Comparison of ENCODE assay signal across 22 cellular contexts in the genomic region with DNA sequence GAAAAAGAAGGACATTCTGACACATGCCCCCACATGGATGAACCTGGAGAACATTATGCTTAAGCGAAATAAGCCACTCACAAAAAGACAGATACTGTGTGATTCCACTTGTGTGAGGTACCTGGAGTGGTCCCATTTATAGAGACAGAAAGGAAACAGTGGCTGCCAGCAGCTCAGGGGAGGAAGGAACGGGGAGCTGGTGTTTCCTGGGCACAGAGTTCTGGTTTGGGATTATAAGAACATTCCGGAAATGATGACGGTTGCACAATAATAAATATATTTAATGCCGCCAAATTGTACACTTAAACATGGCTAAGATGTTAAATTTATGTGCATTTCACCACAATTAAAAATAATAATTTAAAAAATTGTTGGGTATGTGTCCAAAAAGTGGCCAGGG. TPM values are rescaled to one million over a fixed set of nuclear protein-coding genes. Genes with fewer than 3 reads are reported as not detected.
DNase-seq lines count a peak whose midpoint lies in the region; ATAC-seq, FAIRE-seq and TF ChIP-seq lines count a peak whose summit lies in the region.
"Had no signal": no experiment of that assay in that cellular context is flagged by ENCODE, and none has a peak within 500 bp of the region (broad histone marks: within the 10 kb centered on the region; RNA-seq: fewer than 3 reads in every experiment).

No MANE protein-coding gene starts in this region.

- no peaks in the 10 kb centered on the region for H4K20me1 ChIP-seq in endothelial cell of umbilical vein (replicated peaks; ENCODE audit: control insufficient read depth, extremely low read depth, insufficient read depth, low read length)

- POLR2A ChIA-PET in endothelial cell of umbilical vein (lab: Charles Lee), result no interaction called here
- POLR2A ChIA-PET in activated CD4-positive, alpha-beta T cell treated with anti-CD3 and anti-CD28 coated beads, Interleukin-2, amount 10 ng/mL, durations not matched to agents 7 days and 5 days (lab: Charles Lee), result no interaction called here

- no peak overlapping the region for H2BK15ac ChIP-seq in neuronal stem cell (ENCODE audit: low read length)

- H3K27ac Mint-ChIP-seq in activated CD4-positive, alpha-beta T cell treated with anti-CD3 and anti-CD28 coated beads, Interleukin-2, amount 10 ng/mL, durations not matched to agents 7 days and 5 days, result no peak overlapping the region
- H3K27ac Mint-ChIP-seq: B cell; CD4-positive, alpha-beta T cell; HFFc6 had no signal

- H3K27ac ChIP-seq in VCaP, result peak overlapping the region; percentile 100
- H3K27ac ChIP-seq in endothelial cell of umbilical vein (ENCODE audit: insufficient read depth, low read depth, low read length), result no peak overlapping the region
- no peak overlapping the region for H3K27ac ChIP-seq in neuronal stem cell (replicated peaks; ENCODE audit: low read length)

- TF ChIP-seq POLR2A in endothelial cell of umbilical vein (IDR thresholded peaks at IDR 0.05; ENCODE audit: low read depth, low read length) (no peak), lower leg skin (IDR thresholded peaks at IDR 0.05) (no peak)

- no peak overlapping the region for H2BK5ac ChIP-seq in neuronal stem cell (ENCODE audit: low read length)

- no peak overlapping the region for H3K14ac ChIP-seq in neuronal stem cell (ENCODE audit: low read length)

- no peak overlapping the region for H4K91ac ChIP-seq in neuronal stem cell (ENCODE audit: low read depth, low read length, poor library complexity)

- no peak overlapping the region for H3K4me3 Mint-ChIP-seq in activated CD4-positive, alpha-beta T cell treated with anti-CD3 and anti-CD28 coated beads, Interleukin-2, amount 10 ng/mL, durations not matched to agents 7 days and 5 days
- H3K4me3 Mint-ChIP-seq: B cell; CD4-positive, alpha-beta T cell; HFFc6 had no signal

- no peaks in the 10 kb centered on the region for H3K36me3 Mint-ChIP-seq in activated CD4-positive, alpha-beta T cell treated with anti-CD3 and anti-CD28 coated beads, Interleukin-2, amount 10 ng/mL, durations not matched to agents 7 days and 5 days (ENCODE audit: low read depth)

- H3K4me3 ChIP-seq in endothelial cell of umbilical vein (replicated peaks in 1 of 3; ENCODE audit: insufficient read depth in 1 of 3, low read depth in 1 of 3, low read length in 3 of 3) (no peak overlapping the region), neuronal stem cell (ENCODE audit: low read length in 2 of 2) (no peak overlapping the region), lower leg skin (ENCODE audit: low read depth, poor library complexity, severe bottlenecking) (no peak overlapping the region)

- no peak overlapping the region for H3K18ac ChIP-seq in neuronal stem cell (ENCODE audit: low read length)

- no peak overlapping the region for H3K9ac ChIP-seq in endothelial cell of umbilical vein (replicated peaks; ENCODE audit: extremely low read depth, insufficient read depth, low read length)
- H3K9ac ChIP-seq in neuronal stem cell (ENCODE audit: low read depth, low read length, poor library complexity), result no peak overlapping the region

- CTCF ChIA-PET in endothelial cell of umbilical vein (lab: Charles Lee), result interaction anchor here (0.9 to 1.3 kb wide), 2 partner anchors 30 to 216 kb away, joined by 3 to 4 read pairs; no protein-coding TSS in a partner anchor
- CTCF ChIA-PET in activated CD4-positive, alpha-beta T cell treated with anti-CD3 and anti-CD28 coated beads, Interleukin-2, amount 10 ng/mL, durations not matched to agents 7 days and 5 days (lab: Charles Lee), result no interaction called here

- DNase-seq in endothelial cell of umbilical vein (ENCODE audit: low read depth, low spot score) (peak; percentile 21), neuronal stem cell (ENCODE audit: low spot score) (no peak), lower leg skin (ENCODE audit: low spot score in 2 of 2) (no peak)
- no peak for DNase-seq in activated CD4-positive, alpha-beta T cell treated with anti-CD3 and anti-CD28 coated beads, Interleukin-2, amount 10 ng/mL, durations not matched to agents 7 days and 5 days
- DNase-seq: C1 segment of cervical spinal cord; Calu3; CD4-positive, alpha-beta T cell; DMS79 treated with DMSO at 0.1 percent for 48 hours; EL; HCEC 1CT; HFFc6 had no signal

- intact Hi-C loops in endothelial cell of umbilical vein (cut with micrococcal nuclease) (no loop called here), lower leg skin (cut with DNase I; ENCODE audit: low total_unique reads) (no loop called here)

- H3K9me3 ChIP-seq in endothelial cell of umbilical vein (replicated peaks; ENCODE audit: control insufficient read depth, insufficient read depth, low read length) (no peaks in the 10 kb centered on the region), neuronal stem cell (replicated peaks in 1 of 2; ENCODE audit: control insufficient read depth in 2 of 2, insufficient read depth in 1 of 2, low read depth in 1 of 2, low read length in 2 of 2) (no peaks in the 10 kb centered on the region)

- BruUV-seq in endothelial cell of umbilical vein (replicated peaks; lab: Mats Ljungman, UMichigan), result no TSS peak

- no peaks in the 10 kb centered on the region for H3K79me2 ChIP-seq in endothelial cell of umbilical vein (ENCODE audit: control insufficient read depth, insufficient read depth, low read length)

- no peak overlapping the region for H4K8ac ChIP-seq in neuronal stem cell (ENCODE audit: low read depth, low read length)

- H2BK12ac ChIP-seq in neuronal stem cell (ENCODE audit: low read length), result peak overlapping the region; percentile 2

- no peak for ATAC-seq in GM21723 (IDR thresholded peaks at IDR 0.05; ENCODE audit: unreplicated experiment)
- no peak for ATAC-seq in GM18873 (IDR thresholded peaks at IDR 0.05; ENCODE audit: low FRiP score, unreplicated experiment)

- H3K4me1 ChIP-seq in endothelial cell of umbilical vein (ENCODE audit: control insufficient read depth, extremely low read depth, insufficient read depth, low read length) (peaks cover 4% of the 10 kb centered on the region), neuronal stem cell (ENCODE audit: control insufficient read depth in 2 of 2, insufficient read depth in 1 of 2, low read depth in 1 of 2, low read length in 2 of 2) (peaks cover 27 to 33% of the 10 kb centered on the region in 2 donors)

- no peaks in the 10 kb centered on the region for H3K79me1 ChIP-seq in neuronal stem cell (ENCODE audit: low read depth, low read length)

- FAIRE-seq in endothelial cell of umbilical vein (lab: Jason Lieb, UNC), result no peak
- FAIRE-seq: A204.1, G401.6, GM12891, GM19239, HepG2, HTR-8/SVneo had no signal

- H3K36me3 ChIP-seq in endothelial cell of umbilical vein (ENCODE audit: control insufficient read depth in 2 of 2, extremely low read depth in 1 of 2, insufficient read depth in 2 of 2, low read length in 2 of 2) (no peaks in the 10 kb centered on the region), neuronal stem cell (replicated peaks in 1 of 2; ENCODE audit: control insufficient read depth in 2 of 2, insufficient read depth in 2 of 2, low read length in 2 of 2) (no peaks in the 10 kb centered on the region)

- H2BK120ac ChIP-seq in neuronal stem cell (ENCODE audit: low read depth, low read length), result no peak overlapping the region

- no peaks in the 10 kb centered on the region for H3K9me1 ChIP-seq in endothelial cell of umbilical vein (replicated peaks; ENCODE audit: control insufficient read depth, extremely low read depth, insufficient read depth, low read length)

- dilution Hi-C loops in endothelial cell of umbilical vein (cut with MboI; ENCODE audit: extremely low pct_ligation_motif_present, low sequenced_read_pairs), result no loop called here

- H3K4me2 ChIP-seq in endothelial cell of umbilical vein (ENCODE audit: insufficient read depth, low read length) (no peak overlapping the region), neuronal stem cell (ENCODE audit: insufficient read depth, low read length, poor library complexity, severe bottlenecking) (no peak overlapping the region)

- peaks cover 0 to 2% of the 10 kb centered on the region in 2 experiments for H3K27me3 ChIP-seq in endothelial cell of umbilical vein (ENCODE audit: control insufficient read depth in 2 of 2, insufficient read depth in 2 of 2, low read length in 2 of 2)
- no peaks in the 10 kb centered on the region for H3K27me3 ChIP-seq in neuronal stem cell (ENCODE audit: control insufficient read depth in 3 of 3, insufficient read depth in 3 of 3, low read depth in 1 of 3, low read length in 3 of 3)

- WGBS in neuronal stem cell (ENCODE audit: extremely low coverage in 2 of 2, insufficient read length in 2 of 2, insufficient replicate concordance in 1 of 2), 2 donors, result no CpG with 5 or more reads among the region's 5 CpGs
- 79 to 80% methylated on average over 5 of the region's 5 CpGs for WGBS in lower leg skin, 2 donors

- H3K4ac ChIP-seq in neuronal stem cell (ENCODE audit: low read length), result no peak overlapping the region

- no peaks in the 10 kb centered on the region for H3K4me1 Mint-ChIP-seq in activated CD4-positive, alpha-beta T cell treated with anti-CD3 and anti-CD28 coated beads, Interleukin-2, amount 10 ng/mL, durations not matched to agents 7 days and 5 days
- H3K4me1 Mint-ChIP-seq: B cell had no signal

- H3K23ac ChIP-seq in neuronal stem cell (ENCODE audit: low read depth, low read length, poor library complexity), result no peak overlapping the region

- H3K9me3 Mint-ChIP-seq in activated CD4-positive, alpha-beta T cell treated with anti-CD3 and anti-CD28 coated beads, Interleukin-2, amount 10 ng/mL, durations not matched to agents 7 days and 5 days, result no peaks in the 10 kb centered on the region
- H3K9me3 Mint-ChIP-seq: CD4-positive, alpha-beta T cell; HFFc6 had no signal

- H3K27me3 Mint-ChIP-seq in activated CD4-positive, alpha-beta T cell treated with anti-CD3 and anti-CD28 coated beads, Interleukin-2, amount 10 ng/mL, durations not matched to agents 7 days and 5 days, result no peaks in the 10 kb centered on the region
- H3K27me3 Mint-ChIP-seq: CD4-positive, alpha-beta T cell had no signal

- H2AK5ac ChIP-seq in neuronal stem cell (ENCODE audit: low read depth, low read length), result no peak overlapping the region

- TF ChIP-seq CTCF in VCaP (conservative IDR thresholded peaks at IDR 0.05), result no peak
- no peak for TF ChIP-seq CTCF in endothelial cell of umbilical vein (IDR thresholded peaks at IDR 0.05; ENCODE audit: extremely low read depth in 1 of 2, insufficient read depth in 1 of 2, low read depth in 1 of 2, low read length in 2 of 2)
- no peak for TF ChIP-seq CTCF in lower leg skin (IDR thresholded peaks at IDR 0.05)

- H2AFZ ChIP-seq in endothelial cell of umbilical vein (ENCODE audit: low read depth, low read length), result no peak overlapping the region
- no peak overlapping the region for H2AFZ ChIP-seq in neuronal stem cell (ENCODE audit: low read length)

RNA-seq across cellular contexts. Expression of a gene that starts 33.0 kb away (rescaled TPM):
- 0.85 TPM in 1 of 2 replicates, not detected in the other for total RNA-seq in endothelial cell of umbilical vein
- polyA plus RNA-seq in endothelial cell of umbilical vein, result 0.29 and 0.30 TPM in 2 replicates
- polyA plus RNA-seq in endothelial cell of umbilical vein (2011; cell fraction: cytosol; rRNA removed), result 0.31 and 0.35 TPM in 2 replicates
- polyA plus RNA-seq in endothelial cell of umbilical vein (2011; cell fraction: nucleus; rRNA removed), result 0.20 and 0.59 TPM in 2 replicates
- polyA plus RNA-seq in endothelial cell of umbilical vein (2012), result 0.54 TPM in 1 of 2 replicates, not detected in the other
- polyA minus RNA-seq in endothelial cell of umbilical vein, result 0.72 and 1.2 TPM in 2 replicates
- not detected for polyA minus RNA-seq in endothelial cell of umbilical vein (2011; cell fraction: cytosol; rRNA and poly(A)+ RNA removed)
- 1.8 TPM in 1 of 2 replicates, not detected in the other for polyA minus RNA-seq in endothelial cell of umbilical vein (2011; cell fraction: nucleus; rRNA and poly(A)+ RNA removed)
- 5.6 TPM for polyA plus RNA-seq in neuronal stem cell (2013, experiment 1 of 2)
- 5.1 TPM for polyA plus RNA-seq in neuronal stem cell (2013, experiment 2 of 2)
- total RNA-seq in lower leg skin, result 1 to 10 TPM in 1 of 4 donors, under 1 TPM in 1, not detected in 2; 0.27 to 1.8 TPM
- not detected for total RNA-seq in activated CD4-positive, alpha-beta T cell treated with anti-CD3 and anti-CD28 coated beads, Interleukin-2, amount 10 ng/mL, durations not matched to agents 7 days and 5 days
- total RNA-seq: B cell; Calu3; CD4-positive, alpha-beta T cell; H4; HepG2 had no signal
- polyA plus RNA-seq: HepG2 had no signal
